ENCODE assay signal across 17 cellular contexts in genomic region chr11:2904153-2905052, GRCh38. TPM values are rescaled to one million over a fixed set of nuclear protein-coding genes. Genes with fewer than 3 reads are reported as not detected.
DNase-seq lines count a peak whose midpoint lies in the region; ATAC-seq and TF ChIP-seq lines count a peak whose summit lies in the region.
"Had no signal": no experiment of that assay in that cellular context is flagged by ENCODE, and none has a peak within 500 bp of the region (broad histone marks: within the 10 kb centered on the region; RNA-seq: fewer than 3 reads in every experiment).

No MANE protein-coding gene starts in this region.

- no peak overlapping the region for H3K4me3 ChIP-seq in hepatocyte

- H3K4me2 ChIP-seq in hepatocyte: peak overlapping the region; percentile 99

- no peaks in the 10 kb centered on the region for H3K9me3 ChIP-seq in hepatocyte (ENCODE audit: low read depth)

- WGBS in hepatocyte (ENCODE audit: low lambda C conversion rate, missing lambda C conversion rate): 78% methylated on average over 21 of the region's 21 CpGs

- no peaks in the 10 kb centered on the region for H3K36me3 ChIP-seq in hepatocyte (replicated peaks; ENCODE audit: insufficient read depth, low read depth)

- CTCF ChIA-PET in WTC11 (lab: Charles Lee): interaction anchor here (2.7 to 4.6 kb wide), 3 partner anchors 12 to 372 kb away, joined by 11 to 46 read pairs (median 19); partner anchors contain the start of gene PHLDA2

- POLR2A ChIA-PET in WTC11 (lab: Charles Lee): interaction anchor here (1.0 kb wide), 1 partner anchor 25 kb away, joined by 3 read pairs; no protein-coding TSS in a partner anchor

- peaks cover 10% of the 10 kb centered on the region for H3K79me2 ChIP-seq in hepatocyte

- peaks cover 22% of the 10 kb centered on the region for H3K9me3 Mint-ChIP-seq in WTC11
- H3K9me3 Mint-ChIP-seq: CD4-positive, alpha-beta T cell had no signal

- H3K27me3 Mint-ChIP-seq in WTC11 (ENCODE audit: low read depth): peaks cover 55% of the 10 kb centered on the region
- H3K27me3 Mint-ChIP-seq: CD4-positive, alpha-beta T cell; naive thymus-derived CD4-positive, alpha-beta T cell had no signal

- TF ChIP-seq CTCF in WTC11 (IDR thresholded peaks at IDR 0.05) (no peak), hepatocyte (IDR thresholded peaks at IDR 0.05; ENCODE audit: poor library complexity) (no peak)

- H2AFZ ChIP-seq in hepatocyte: no peak overlapping the region

- H3K4me1 Mint-ChIP-seq in WTC11: peaks cover 27% of the 10 kb centered on the region

- peaks cover 16% of the 10 kb centered on the region for H3K4me1 ChIP-seq in hepatocyte (ENCODE audit: insufficient read depth)

- H3K9me2 ChIP-seq in hepatocyte (replicated peaks; ENCODE audit: insufficient read depth): no peaks in the 10 kb centered on the region

- ATAC-seq in WTC11 (no peak), HG03342 (IDR thresholded peaks at IDR 0.05; ENCODE audit: unreplicated experiment) (no peak), GM21723 (IDR thresholded peaks at IDR 0.05; ENCODE audit: unreplicated experiment) (no peak)
- ATAC-seq: foreskin keratinocyte; naive thymus-derived CD4-positive, alpha-beta T cell had no signal

- H4K20me1 ChIP-seq in hepatocyte (ENCODE audit: insufficient read depth, poor library complexity, severe bottlenecking): no peaks in the 10 kb centered on the region

- no peak overlapping the region for H3K27ac Mint-ChIP-seq in WTC11
- H3K27ac Mint-ChIP-seq: CD4-positive, alpha-beta T cell had no signal

- no peaks in the 10 kb centered on the region for H3K27me3 ChIP-seq in hepatocyte
- H3K27me3 ChIP-seq: foreskin keratinocyte had no signal

- peak overlapping the region; percentile 66 for H3K4me3 Mint-ChIP-seq in WTC11

- peak; percentile 81 for DNase-seq in NCI-H2029 (lab: John Stamatoyannopoulos, UW)
- DNase-seq in WTC11 (ENCODE audit: low spot score): no peak
- peak; percentile 41 for DNase-seq in hepatocyte (ENCODE audit: low spot score)
- DNase-seq in renal cortical epithelial cell (ENCODE audit: low read depth): peak; percentile 34
- DNase-seq in NCI-H526 (lab: John Stamatoyannopoulos, UW): no peak
- DNase-seq: amniotic stem cell; CD4-positive, alpha-beta T cell; dermis blood vessel endothelial cell; foreskin keratinocyte; GF-D8; naive thymus-derived CD4-positive, alpha-beta T cell; NCI-H510A; Right ventricle myocardium superior had no signal

- peaks cover 26% of the 10 kb centered on the region for H3K36me3 Mint-ChIP-seq in WTC11

- H3K27ac ChIP-seq in hepatocyte: peak overlapping the region; percentile 92
- H3K27ac ChIP-seq: foreskin keratinocyte had no signal

TF ChIP-seq in WTC11, 78 proteins besides CTCF, POLR2A, EP300 and RAD21:
- TF ChIP-seq TEAD4 (CRISPR knock-in tag; IDR thresholded peaks at IDR 0.05) (no peak), CREM (CRISPR knock-in tag; IDR thresholded peaks at IDR 0.05) (no peak), JAZF1 (CRISPR knock-in tag; IDR thresholded peaks at IDR 0.05) (no peak), OVOL2 (CRISPR knock-in tag; IDR thresholded peaks at IDR 0.05; ENCODE audit: borderline replicate concordance) (no peak)

RNA-seq across cellular contexts. Expression of gene CDKN1C, which starts 18.8 kb away (rescaled TPM):
- total RNA-seq in WTC11 (2021) (25.0 to 35.0 TPM (median 32.4 TPM) in 3 replicates), hepatocyte (411 and 470 TPM in 2 replicates), renal cortical epithelial cell (25.3 and 28.5 TPM in 2 replicates)
- polyA plus RNA-seq in hepatocyte: 526 and 563 TPM in 2 replicates

RNA-seq across cellular contexts. Expression of gene PHLDA2, which starts 24.8 kb away (rescaled TPM):
- 9.4 to 11.0 TPM (median 9.6 TPM) in 3 replicates for total RNA-seq in WTC11 (2021)
- total RNA-seq in hepatocyte: 7.1 and 8.5 TPM in 2 replicates
- 62.4 and 67.4 TPM in 2 replicates for polyA plus RNA-seq in hepatocyte
- 2.0 and 4.9 TPM in 2 replicates for total RNA-seq in renal cortical epithelial cell
- total RNA-seq: skeletal muscle tissue, temporal lobe had no signal
- polyA plus RNA-seq: naive thymus-derived CD4-positive, alpha-beta T cell had no signal

Comparison
In these comparisons a context has a peak if more than half of its experiments do, and no peak if none do; other contexts are left out.
1. DNase-seq: peak in NCI-H2029 (single experiment), hepatocyte (single experiment) and renal cortical epithelial cell (single experiment); none in WTC11 (single experiment) and NCI-H526 (0 of 2).
2. RNA of gene CDKN1C, which starts 18.8 kb away (total RNA-seq): 411 to 470 TPM in hepatocyte; 25.3 to 28.5 TPM in renal cortical epithelial cell and 25.0 to 35.0 TPM in WTC11; every median in the first group is over 10 times any median in the second.